14 cellular contexts compared by ENCODE assay signal in the genomic region with DNA sequence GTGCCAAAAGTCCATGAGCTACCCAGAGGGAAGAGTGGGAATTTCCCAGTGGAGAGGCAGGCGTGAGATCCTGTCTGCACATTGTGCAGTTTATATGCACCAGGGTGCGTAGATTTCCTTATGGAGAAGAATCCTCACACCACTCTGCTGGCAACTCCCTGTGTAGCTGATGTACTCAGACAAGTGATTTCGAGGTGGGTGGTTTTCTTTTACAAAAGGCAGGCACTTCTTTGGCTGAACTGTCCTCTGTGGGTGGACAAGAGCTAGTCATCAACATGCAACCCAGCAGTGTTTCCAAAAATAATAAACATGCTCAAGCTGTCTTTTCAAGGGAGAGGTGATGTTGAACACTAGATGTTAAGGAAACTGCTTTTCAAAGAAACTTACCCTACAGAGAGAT.
DNase-seq lines count a peak whose midpoint lies in the region; ATAC-seq lines count a peak whose summit lies in the region.
"Had no signal": no experiment of that assay in that cellular context is flagged by ENCODE, and none has a peak within 500 bp of the region (broad histone marks: within the 10 kb centered on the region; RNA-seq: fewer than 3 reads in every experiment).

No MANE protein-coding gene starts in this region.

- ATAC-seq in left ventricle myocardium superior (peak; percentile 15), Right ventricle myocardium inferior (no peak)
- ATAC-seq: activated CD8-positive, alpha-beta memory T cell treated with anti-CD3 and anti-CD28 coated beads, Interleukin-2, amount 10 ng/mL, durations not matched to agents 7 days and 5 days had no signal

- intact Hi-C loops in left ventricle myocardium superior (cut with micrococcal nuclease): no loop called here
- intact Hi-C loops in Right ventricle myocardium inferior (cut with DNase I): loop anchor here (2.0 kb wide), 1 partner anchor 20 kb away; no protein-coding TSS in a partner anchor

- DNase-seq in left ventricle myocardium superior (no peak), Right ventricle myocardium inferior (ENCODE audit: missing footprints) (no peak), brain pericyte (ENCODE audit: low read depth, low spot score) (peak; percentile 75), iris pigment epithelial cell (ENCODE audit: low read depth) (peak; percentile 81), COLO829 (ENCODE audit: low spot score) (no peak), NCI-H2171 (lab: John Stamatoyannopoulos, UW) (no peak), NCI-H82 treated with DMSO at 0.1 percent for 48 hours (lab: John Stamatoyannopoulos, UW; ENCODE audit: unreplicated experiment) (no peak)
- DNase-seq in activated CD4-positive, alpha-beta T cell treated with anti-CD3 and anti-CD28 coated beads, Interleukin-2, amount 50 U/mL, for 4 hours: no peak
- DNase-seq: activated CD8-positive, alpha-beta memory T cell treated with anti-CD3 and anti-CD28 coated beads, Interleukin-2, amount 10 ng/mL, durations not matched to agents 7 days and 5 days; activated naive CD4-positive, alpha-beta T cell; AML-193; central memory CD4-positive, alpha-beta T cell; small intestine; WERI-Rb-1 had no signal

Comparison
In these comparisons a context has a peak if more than half of its experiments do, and no peak if none do; other contexts are left out.
1. DNase-seq: peak in brain pericyte (single experiment) and iris pigment epithelial cell (single experiment); none in left ventricle myocardium superior (single experiment), Right ventricle myocardium inferior (single experiment), COLO829 (single experiment), NCI-H2171 (single experiment), activated CD4-positive, alpha-beta T cell treated with anti-CD3 and anti-CD28 coated beads, Interleukin-2, amount 50 U/mL, for 4 hours (0 of 2) and NCI-H82 treated with DMSO at 0.1 percent for 48 hours (single experiment).